ENCODE assay signal across 8 cellular contexts in the genomic region with DNA sequence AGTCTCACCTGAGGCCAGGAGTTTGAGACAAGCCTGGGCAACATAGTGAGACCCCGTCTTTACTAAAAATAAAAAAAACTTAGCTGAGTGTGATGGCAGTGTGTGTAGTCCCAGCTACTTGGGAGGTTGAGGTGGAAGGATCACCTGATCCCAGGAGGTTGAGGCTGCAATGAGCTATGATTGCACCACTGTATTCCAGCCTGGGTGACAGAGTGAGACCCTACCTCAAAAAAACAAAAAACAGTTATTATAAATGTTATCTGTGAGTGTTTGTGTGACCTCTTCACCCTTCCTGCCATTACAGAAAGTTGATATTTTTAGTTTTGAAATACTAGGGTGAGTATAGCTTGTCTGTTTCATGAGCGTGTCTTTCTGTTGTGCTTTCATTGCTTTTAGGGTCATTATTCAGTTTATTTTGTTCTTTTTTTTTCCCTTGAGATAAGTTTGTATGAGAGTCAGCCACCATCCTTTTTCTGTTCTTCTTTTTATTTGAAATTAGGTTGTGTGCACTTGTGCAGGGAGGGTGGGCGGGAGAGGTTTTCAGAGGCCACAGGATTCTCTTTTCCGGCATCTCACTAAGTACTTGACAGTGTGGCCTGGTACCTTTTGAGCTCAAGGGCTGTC. TPM values are rescaled to one million over a fixed set of nuclear protein-coding genes. Genes with fewer than 3 reads are reported as not detected.
A peak's percentile ranks its signal among the peaks of the same experiment; 100 is the strongest.
DNase-seq lines count a peak whose midpoint lies in the region; ATAC-seq lines count a peak whose summit lies in the region.
"Had no signal": no experiment of that assay in that cellular context is flagged by ENCODE, and none has a peak within 500 bp of the region (broad histone marks: within the 10 kb centered on the region; RNA-seq: fewer than 3 reads in every experiment).

No MANE protein-coding gene starts in this region.

- no peaks in the 10 kb centered on the region for H3K27me3 Mint-ChIP-seq in natural killer cell treated with Interleukin-12 subunit alpha and Interleukin-12 subunit beta and Interleukin-15 and Interleukin-18, amount 100 ng/mL, for 72 hours
- H3K27me3 Mint-ChIP-seq in activated CD4-positive, alpha-beta T cell treated with anti-CD3 and anti-CD28 coated beads, Interleukin-2, amount 10 ng/mL, durations not matched to agents 7 days and 5 days: no peaks in the 10 kb centered on the region

- peaks cover 64 to 82% of the 10 kb centered on the region in 2 donors for H3K4me1 Mint-ChIP-seq in natural killer cell treated with Interleukin-12 subunit alpha and Interleukin-12 subunit beta and Interleukin-15 and Interleukin-18, amount 100 ng/mL, for 72 hours (ENCODE audit: low read depth in 2 of 2)
- peaks cover 29% of the 10 kb centered on the region for H3K4me1 Mint-ChIP-seq in activated CD4-positive, alpha-beta T cell treated with anti-CD3 and anti-CD28 coated beads, Interleukin-2, amount 10 ng/mL, durations not matched to agents 7 days and 5 days

- H3K9me3 Mint-ChIP-seq in natural killer cell treated with Interleukin-12 subunit alpha and Interleukin-12 subunit beta and Interleukin-15 and Interleukin-18, amount 100 ng/mL, for 72 hours: peaks cover 3% of the 10 kb centered on the region
- peaks cover 9% of the 10 kb centered on the region for H3K9me3 Mint-ChIP-seq in activated CD4-positive, alpha-beta T cell treated with anti-CD3 and anti-CD28 coated beads, Interleukin-2, amount 10 ng/mL, durations not matched to agents 7 days and 5 days

- CTCF ChIA-PET in activated CD4-positive, alpha-beta T cell treated with anti-CD3 and anti-CD28 coated beads, Interleukin-2, amount 10 ng/mL, durations not matched to agents 7 days and 5 days (lab: Charles Lee): no interaction called here

- peaks cover 6% of the 10 kb centered on the region for H3K36me3 Mint-ChIP-seq in natural killer cell treated with Interleukin-12 subunit alpha and Interleukin-12 subunit beta and Interleukin-15 and Interleukin-18, amount 100 ng/mL, for 72 hours
- no peaks in the 10 kb centered on the region for H3K36me3 Mint-ChIP-seq in activated CD4-positive, alpha-beta T cell treated with anti-CD3 and anti-CD28 coated beads, Interleukin-2, amount 10 ng/mL, durations not matched to agents 7 days and 5 days (ENCODE audit: low read depth)

- ATAC-seq in GM18873 (IDR thresholded peaks at IDR 0.05; ENCODE audit: low FRiP score, unreplicated experiment) (peak; percentile 45), GM21723 (IDR thresholded peaks at IDR 0.05; ENCODE audit: unreplicated experiment) (peak; percentile 68), HG03342 (IDR thresholded peaks at IDR 0.05; ENCODE audit: unreplicated experiment) (peak; percentile 54)
- ATAC-seq in natural killer cell treated with Interleukin-12 subunit alpha and Interleukin-12 subunit beta and Interleukin-15 and Interleukin-18, amount 100 ng/mL, for 72 hours: no peak

- H3K9me3 ChIP-seq in effector memory CD4-positive, alpha-beta T cell (ENCODE audit: control insufficient read depth, low read length): no peaks in the 10 kb centered on the region

- POLR2A ChIA-PET in activated CD4-positive, alpha-beta T cell treated with anti-CD3 and anti-CD28 coated beads, Interleukin-2, amount 10 ng/mL, durations not matched to agents 7 days and 5 days (lab: Charles Lee): no interaction called here

- no peak overlapping the region for H3K4me3 ChIP-seq in effector memory CD4-positive, alpha-beta T cell (ENCODE audit: insufficient read depth, low read depth, low read length, poor library complexity, severe bottlenecking)

- no peak for DNase-seq in natural killer cell treated with Interleukin-12 subunit alpha and Interleukin-12 subunit beta and Interleukin-15 and Interleukin-18, amount 100 ng/mL, for 72 hours (ENCODE audit: low spot score)
- DNase-seq in activated CD4-positive, alpha-beta T cell treated with anti-CD3 and anti-CD28 coated beads, Interleukin-2, amount 10 ng/mL, durations not matched to agents 7 days and 5 days: no peak
- DNase-seq in effector memory CD4-positive, alpha-beta T cell: no peak
- no peak for DNase-seq in NCI-H1092 treated with DMSO at 0.1 percent for 48 hours (lab: John Stamatoyannopoulos, UW)
- DNase-seq: SW 1271 had no signal

- H3K27ac Mint-ChIP-seq in natural killer cell treated with Interleukin-12 subunit alpha and Interleukin-12 subunit beta and Interleukin-15 and Interleukin-18, amount 100 ng/mL, for 72 hours: peak overlapping the region in 1 of 2 donors; percentile 57
- H3K27ac Mint-ChIP-seq in activated CD4-positive, alpha-beta T cell treated with anti-CD3 and anti-CD28 coated beads, Interleukin-2, amount 10 ng/mL, durations not matched to agents 7 days and 5 days: no peak overlapping the region

- H3K27ac ChIP-seq in effector memory CD4-positive, alpha-beta T cell (ENCODE audit: insufficient read depth, low read length, poor library complexity, severe bottlenecking): no peak overlapping the region

- H3K36me3 ChIP-seq in effector memory CD4-positive, alpha-beta T cell (ENCODE audit: control insufficient read depth, insufficient read depth, low read length): no peaks in the 10 kb centered on the region

- peaks cover 9% of the 10 kb centered on the region for H3K4me1 ChIP-seq in effector memory CD4-positive, alpha-beta T cell (ENCODE audit: control insufficient read depth, insufficient read depth, low read length, poor library complexity, severe bottlenecking)

- peak overlapping the region; percentile 62 for H3K4me3 Mint-ChIP-seq in natural killer cell treated with Interleukin-12 subunit alpha and Interleukin-12 subunit beta and Interleukin-15 and Interleukin-18, amount 100 ng/mL, for 72 hours
- no peak overlapping the region for H3K4me3 Mint-ChIP-seq in activated CD4-positive, alpha-beta T cell treated with anti-CD3 and anti-CD28 coated beads, Interleukin-2, amount 10 ng/mL, durations not matched to agents 7 days and 5 days

- no peaks in the 10 kb centered on the region for H3K27me3 ChIP-seq in effector memory CD4-positive, alpha-beta T cell (replicated peaks; ENCODE audit: control insufficient read depth, insufficient read depth, low read length, poor library complexity, severe bottlenecking)

RNA-seq across cellular contexts. Expression of gene CDYL, which starts 26.2 kb away (rescaled TPM):
- 10 to 100 TPM; 52.5 to 58.7 TPM for total RNA-seq in natural killer cell treated with Interleukin-12 subunit alpha and Interleukin-12 subunit beta and Interleukin-15 and Interleukin-18, amount 100 ng/mL, for 72 hours
- 10 to 100 TPM; 25.0 to 33.6 TPM for total RNA-seq in activated CD4-positive, alpha-beta T cell treated with anti-CD3 and anti-CD28 coated beads, Interleukin-2, amount 10 ng/mL, durations not matched to agents 7 days and 5 days

Comparison
In these comparisons a context has a peak if more than half of its experiments do, and no peak if none do; other contexts are left out.
1. ATAC-seq: peak in GM18873 (single experiment), GM21723 (single experiment) and HG03342 (single experiment); none in natural killer cell treated with Interleukin-12 subunit alpha and Interleukin-12 subunit beta and Interleukin-15 and Interleukin-18, amount 100 ng/mL, for 72 hours (0 of 2).